24 cellular contexts compared by ENCODE assay signal in genomic region chr10:103140469-103140868, GRCh38.
"Had no signal": no experiment of that assay in that cellular context is flagged by ENCODE, and none has a peak within 500 bp of the region (broad histone marks: within the 10 kb centered on the region; RNA-seq: fewer than 3 reads in every experiment).

No MANE protein-coding gene starts in this region.

- H3K4me1 ChIP-seq: uterus had no signal

- H3K9me3 ChIP-seq: breast epithelium, heart left ventricle, psoas muscle, uterus had no signal

- DNase-seq: activated CD4-positive, CD25-positive, alpha-beta regulatory T cell; activated CD8-positive, alpha-beta memory T cell treated with anti-CD3 and anti-CD28 coated beads, Interleukin-2, amount 10 ng/mL, durations not matched to agents 7 days and 5 days; activated CD8-positive, alpha-beta T cell treated with anti-CD3 and anti-CD28 coated beads, Interleukin-2, amount 10 ng/mL, durations not matched to agents 7 days and 5 days; activated T-cell treated with anti-CD3 and anti-CD28 coated beads, Interleukin-2, amount 50 U/mL, for 48 hours; central memory CD4-positive, alpha-beta T cell; endodermal cell; foreskin fibroblast; heart left ventricle; hypothalamus; immature natural killer cell; kidney; left colon; naive B cell; occipital lobe; psoas muscle; stimulated activated CD4-positive, alpha-beta T cell treated with anti-CD3 and anti-CD28 coated beads, Interleukin-1b, Interleukin-23, amount 100 ng/mL, for 48 hours; stimulated activated CD4-positive, alpha-beta T cell treated with anti-CD3 and anti-CD28 coated beads, Interleukin-4, amount 100 ng/mL, for 4 hours; stimulated activated CD8-positive, alpha-beta memory T cell treated with anti-CD3 and anti-CD28 coated beads, Interleukin-4, amount 100 ng/mL, for 48 hours; stimulated activated naive CD8-positive, alpha-beta T cell treated with anti-CD3 and anti-CD28 coated beads, Interleukin-15, amount 100 ng/mL, for 72 hours; substantia nigra; uterus had no signal

- H3K36me3 ChIP-seq: breast epithelium, uterus had no signal

- H3K27me3 ChIP-seq: breast epithelium, heart left ventricle, uterus had no signal

- H3K27ac ChIP-seq: breast epithelium, heart left ventricle, parathyroid adenoma, uterus had no signal

- H3K4me3 ChIP-seq: breast epithelium, heart left ventricle, psoas muscle, smooth muscle cell, uterus had no signal
